Comparison of ENCODE assay signal across 1 cellular context in genomic region chr5:116544542-116545241, GRCh38.
TF ChIP-seq lines count a peak whose summit lies in the region.

No MANE protein-coding gene starts in this region.

TF ChIP-seq in WTC11, 78 proteins besides CTCF, POLR2A, EP300 and RAD21 (continued from another document):
- TF ChIP-seq GTF2I (CRISPR knock-in tag; conservative IDR thresholded peaks at IDR 0.05), result no peak
- TF ChIP-seq E2F4 (CRISPR knock-in tag; IDR thresholded peaks at IDR 0.05; ENCODE audit: borderline replicate concordance, low read depth), result no peak
- no peak for TF ChIP-seq ATF2 (CRISPR knock-in tag; IDR thresholded peaks at IDR 0.05; ENCODE audit: borderline replicate concordance, low read depth)
- TF ChIP-seq ZMAT4 (CRISPR knock-in tag; IDR thresholded peaks at IDR 0.05), result no peak
